In genomic region chr15:68418611-68419161, GRCh38 we compare ENCODE assay signal across 12 cellular contexts. TPM values are rescaled to one million over a fixed set of nuclear protein-coding genes. Genes with fewer than 3 reads are reported as not detected.
DNase-seq lines count a peak whose midpoint lies in the region; ATAC-seq, FAIRE-seq and TF ChIP-seq lines count a peak whose summit lies in the region.
"Had no signal": no experiment of that assay in that cellular context is flagged by ENCODE, and none has a peak within 500 bp of the region (broad histone marks: within the 10 kb centered on the region; RNA-seq: fewer than 3 reads in every experiment).

No MANE protein-coding gene starts in this region.

- WGBS in aorta, 2 donors = 24 to 25% methylated on average over 6 of the region's 6 CpGs

- peak; percentile 2 for TF ChIP-seq CTCF in brain microvascular endothelial cell (IDR thresholded peaks at IDR 0.05; ENCODE audit: low read depth, low read length, missing control alignments)

- H3K27ac ChIP-seq in brain microvascular endothelial cell (no peak overlapping the region), aorta (ENCODE audit: low read depth in 1 of 2, low read length in 2 of 2) (peak overlapping the region in 1 of 2 donors; percentile 56)

- POLR2A ChIA-PET in activated naive CD8-positive, alpha-beta T cell treated with anti-CD3 and anti-CD28 coated beads, Interleukin-2, amount 10 ng/mL, durations not matched to agents 7 days and 5 days (lab: Charles Lee) = no interaction called here

- no peak overlapping the region for H3K4me3 ChIP-seq in brain microvascular endothelial cell (ENCODE audit: low read depth, low read length)
- no peak overlapping the region for H3K4me3 ChIP-seq in aorta (ENCODE audit: low read length in 2 of 2)

- ATAC-seq in activated naive CD8-positive, alpha-beta T cell treated with anti-CD3 and anti-CD28 coated beads, Interleukin-2, amount 10 ng/mL, durations not matched to agents 7 days and 5 days (ENCODE audit: low read depth) = no peak
- no peak for ATAC-seq in left lobe of liver
- peak; percentile 36 for ATAC-seq in aorta (ENCODE audit: low FRiP score)
- ATAC-seq: natural killer cell had no signal

- no peaks in the 10 kb centered on the region for H3K9me3 ChIP-seq in aorta (ENCODE audit: control insufficient read depth, low read length)

- H3K4me1 ChIP-seq in aorta (ENCODE audit: control insufficient read depth in 1 of 2, insufficient read depth in 2 of 2, low read length in 2 of 2) = peaks cover 0 to 6% of the 10 kb centered on the region in 2 donors

- no peak for DNase-seq in activated naive CD8-positive, alpha-beta T cell treated with anti-CD3 and anti-CD28 coated beads, Interleukin-2, amount 10 ng/mL, durations not matched to agents 7 days and 5 days
- no peak for DNase-seq in activated naive CD8-positive, alpha-beta T cell treated with anti-CD3 and anti-CD28 coated beads for 36 hours
- DNase-seq in brain microvascular endothelial cell (peak; percentile 59), left lobe of liver (ENCODE audit: low spot score) (peak; percentile 21), aorta (no peak), anterior cingulate cortex (lab: John Stamatoyannopoulos, UW) (no peak), NCI-H82 treated with DMSO at 0.1 percent for 48 hours (lab: John Stamatoyannopoulos, UW; ENCODE audit: unreplicated experiment) (no peak), RCC 7860 (ENCODE audit: low spot score) (no peak)
- DNase-seq: activated naive CD4-positive, alpha-beta T cell; Calu3; KBM-7; natural killer cell had no signal

- peaks cover 3% of the 10 kb centered on the region for H3K4me1 Mint-ChIP-seq in activated naive CD8-positive, alpha-beta T cell treated with anti-CD3 and anti-CD28 coated beads, Interleukin-2, amount 10 ng/mL, durations not matched to agents 7 days and 5 days
- no peaks in the 10 kb centered on the region for H3K4me1 Mint-ChIP-seq in activated naive CD8-positive, alpha-beta T cell treated with anti-CD3 and anti-CD28 coated beads for 36 hours
- H3K4me1 Mint-ChIP-seq: natural killer cell had no signal

- H3K27me3 Mint-ChIP-seq in activated naive CD8-positive, alpha-beta T cell treated with anti-CD3 and anti-CD28 coated beads, Interleukin-2, amount 10 ng/mL, durations not matched to agents 7 days and 5 days = peaks cover 2% of the 10 kb centered on the region
- no peaks in the 10 kb centered on the region for H3K27me3 Mint-ChIP-seq in activated naive CD8-positive, alpha-beta T cell treated with anti-CD3 and anti-CD28 coated beads for 36 hours

- H3K4me3 Mint-ChIP-seq in activated naive CD8-positive, alpha-beta T cell treated with anti-CD3 and anti-CD28 coated beads, Interleukin-2, amount 10 ng/mL, durations not matched to agents 7 days and 5 days = no peak overlapping the region
- no peak overlapping the region for H3K4me3 Mint-ChIP-seq in activated naive CD8-positive, alpha-beta T cell treated with anti-CD3 and anti-CD28 coated beads for 36 hours
- H3K4me3 Mint-ChIP-seq: natural killer cell had no signal

- H3K9me3 Mint-ChIP-seq in activated naive CD8-positive, alpha-beta T cell treated with anti-CD3 and anti-CD28 coated beads, Interleukin-2, amount 10 ng/mL, durations not matched to agents 7 days and 5 days = no peaks in the 10 kb centered on the region
- no peaks in the 10 kb centered on the region for H3K9me3 Mint-ChIP-seq in activated naive CD8-positive, alpha-beta T cell treated with anti-CD3 and anti-CD28 coated beads for 36 hours
- H3K9me3 Mint-ChIP-seq: natural killer cell had no signal

- peak overlapping the region; percentile 10 for H3K27ac Mint-ChIP-seq in activated naive CD8-positive, alpha-beta T cell treated with anti-CD3 and anti-CD28 coated beads, Interleukin-2, amount 10 ng/mL, durations not matched to agents 7 days and 5 days
- no peak overlapping the region for H3K27ac Mint-ChIP-seq in activated naive CD8-positive, alpha-beta T cell treated with anti-CD3 and anti-CD28 coated beads for 36 hours
- H3K27ac Mint-ChIP-seq: natural killer cell had no signal

- intact Hi-C loops in aorta (cut with DNase I) = no loop called here

- in situ Hi-C loops in brain microvascular endothelial cell (cut with HindIII; ENCODE audit: low pct_ligation_motif_present, low sequenced_read_pairs) = no loop called here

- no peaks in the 10 kb centered on the region for H3K27me3 ChIP-seq in brain microvascular endothelial cell (replicated peaks)
- no peaks in the 10 kb centered on the region for H3K27me3 ChIP-seq in aorta (ENCODE audit: control insufficient read depth in 1 of 2, insufficient read depth in 2 of 2, low read length in 1 of 2)

- no peak for FAIRE-seq in RCC 7860 (lab: Jason Lieb, UNC)

- H3K36me3 ChIP-seq in brain microvascular endothelial cell (replicated peaks) (peaks cover 12% of the 10 kb centered on the region), aorta (ENCODE audit: control insufficient read depth in 1 of 2, insufficient read depth in 2 of 2, low read length in 1 of 2) (no peaks in the 10 kb centered on the region)

- H3K36me3 Mint-ChIP-seq in activated naive CD8-positive, alpha-beta T cell treated with anti-CD3 and anti-CD28 coated beads, Interleukin-2, amount 10 ng/mL, durations not matched to agents 7 days and 5 days = no peaks in the 10 kb centered on the region
- no peaks in the 10 kb centered on the region for H3K36me3 Mint-ChIP-seq in activated naive CD8-positive, alpha-beta T cell treated with anti-CD3 and anti-CD28 coated beads for 36 hours
- H3K36me3 Mint-ChIP-seq: natural killer cell had no signal

RNA-seq across cellular contexts. Expression of gene ITGA11, which starts 13.3 kb away (rescaled TPM):
- total RNA-seq in activated naive CD8-positive, alpha-beta T cell treated with anti-CD3 and anti-CD28 coated beads, Interleukin-2, amount 10 ng/mL, durations not matched to agents 7 days and 5 days = under 1 TPM; 0.57 to 0.61 TPM
- 1 to 10 TPM; 1.7 to 1.8 TPM for total RNA-seq in activated naive CD8-positive, alpha-beta T cell treated with anti-CD3 and anti-CD28 coated beads for 36 hours
- 0.88 TPM for total RNA-seq in left lobe of liver
- 100 to 1,000 TPM; 138 to 154 TPM for total RNA-seq in aorta
- polyA plus RNA-seq in aorta = 10 to 100 TPM; 21.4 to 76.7 TPM
- total RNA-seq: Calu3, natural killer cell had no signal

Comparison
In these comparisons a context has a peak if more than half of its experiments do, and no peak if none do; other contexts are left out.
1. DNase-seq: peak in brain microvascular endothelial cell (single experiment) and left lobe of liver (single experiment); none in activated naive CD8-positive, alpha-beta T cell treated with anti-CD3 and anti-CD28 coated beads, Interleukin-2, amount 10 ng/mL, durations not matched to agents 7 days and 5 days (single experiment), activated naive CD8-positive, alpha-beta T cell treated with anti-CD3 and anti-CD28 coated beads for 36 hours (single experiment), aorta (0 of 2), anterior cingulate cortex (0 of 58), NCI-H82 treated with DMSO at 0.1 percent for 48 hours (single experiment) and RCC 7860 (single experiment).
2. RNA of gene ITGA11, which starts 13.3 kb away (total RNA-seq): 138 to 154 TPM in aorta; 1.7 to 1.8 TPM in activated naive CD8-positive, alpha-beta T cell treated with anti-CD3 and anti-CD28 coated beads for 36 hours, 0.88 TPM in left lobe of liver (single experiment) and 0.57 to 0.61 TPM in activated naive CD8-positive, alpha-beta T cell treated with anti-CD3 and anti-CD28 coated beads, Interleukin-2, amount 10 ng/mL, durations not matched to agents 7 days and 5 days; every median in the first group is over 10 times any median in the second.